ENCODE assay signal across 15 cellular contexts in the genomic region with DNA sequence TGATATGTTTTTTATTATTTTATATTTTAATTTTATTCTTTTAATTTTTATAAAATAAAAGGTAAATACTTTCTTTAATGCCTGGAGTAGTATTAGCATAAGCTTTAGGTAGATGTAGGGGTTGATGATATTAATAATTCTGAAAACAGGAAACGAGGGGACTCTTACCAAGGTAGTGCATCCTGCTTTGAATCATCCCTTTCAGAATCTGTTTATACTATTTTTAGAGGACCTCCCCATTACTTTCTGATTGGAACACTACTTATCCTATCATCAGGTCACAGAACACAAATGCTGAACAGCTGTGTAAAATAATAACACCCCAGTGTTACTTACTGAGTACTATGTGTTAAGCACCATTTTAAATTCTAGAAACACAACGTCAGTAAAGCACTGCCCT. TPM values are rescaled to one million over a fixed set of nuclear protein-coding genes. Genes with fewer than 3 reads are reported as not detected.
DNase-seq lines count a peak whose midpoint lies in the region; ATAC-seq, FAIRE-seq and TF ChIP-seq lines count a peak whose summit lies in the region.
"Had no signal": no experiment of that assay in that cellular context is flagged by ENCODE, and none has a peak within 500 bp of the region (broad histone marks: within the 10 kb centered on the region; RNA-seq: fewer than 3 reads in every experiment).

No MANE protein-coding gene starts in this region.

- intact Hi-C loops in upper lobe of right lung (cut with DNase I) = no loop called here

- no peak for TF ChIP-seq CTCF in upper lobe of right lung (IDR thresholded peaks at IDR 0.05)

- WGBS in small intestine, 3 donors = 50 to 65% (median 52%) methylated on average over 2 of the region's 2 CpGs

- FAIRE-seq in small intestine (lab: Jason Lieb, UNC) = no peak

- H3K27me3 ChIP-seq in upper lobe of right lung (no peaks in the 10 kb centered on the region), small intestine (ENCODE audit: control insufficient read depth in 2 of 2, insufficient read depth in 2 of 2, low read length in 2 of 2) (no peaks in the 10 kb centered on the region)

- H3K4me3 ChIP-seq in upper lobe of right lung (no peak overlapping the region), small intestine (ENCODE audit: low read depth in 1 of 2, low read length in 2 of 2) (no peak overlapping the region)

- H3K27ac ChIP-seq in upper lobe of right lung (no peak overlapping the region), small intestine (ENCODE audit: low read depth in 1 of 2, low read length in 1 of 2) (no peak overlapping the region)
- H3K27ac ChIP-seq: HL-60 had no signal

- DNase-seq in upper lobe of right lung (no peak), A172 (ENCODE audit: low spot score) (no peak), small intestine (no peak)
- DNase-seq in stimulated activated CD4-positive, alpha-beta T cell treated with anti-CD3 and anti-CD28 coated beads, Interleukin-12 subunit alpha, Interleukin-12 subunit beta, amount 100 ng/mL, for 4 hours = no peak
- DNase-seq: activated T-cell treated with anti-CD3 and anti-CD28 coated beads, Interleukin-2, amount 50 U/mL, for 1 hour; C1 segment of cervical spinal cord; caudate nucleus; naive B cell; NCI-H1105 treated with DMSO at 0.1 percent for 48 hours; OCI-M1 had no signal

- peak; percentile 81 for ATAC-seq in GM18505 (IDR thresholded peaks at IDR 0.05; ENCODE audit: unreplicated experiment)
- peak; percentile 72 for ATAC-seq in GM19463 (IDR thresholded peaks at IDR 0.05; ENCODE audit: unreplicated experiment)
- ATAC-seq in HG02884 (IDR thresholded peaks at IDR 0.05; ENCODE audit: unreplicated experiment) = peak; percentile 75
- ATAC-seq in HG03571 (IDR thresholded peaks at IDR 0.05; ENCODE audit: unreplicated experiment) = peak; percentile 68
- no peak for ATAC-seq in upper lobe of right lung

- H3K9me3 ChIP-seq in upper lobe of right lung (no peaks in the 10 kb centered on the region), small intestine (ENCODE audit: control insufficient read depth, low read depth) (no peaks in the 10 kb centered on the region)

- no peak for TF ChIP-seq POLR2A in GM18505 (IDR thresholded peaks at IDR 0.05; ENCODE audit: borderline replicate concordance, extremely low read depth, insufficient read depth, insufficient read length)

- H3K4me1 ChIP-seq in upper lobe of right lung (no peaks in the 10 kb centered on the region), small intestine (ENCODE audit: control insufficient read depth in 2 of 2, insufficient read depth in 1 of 2, low read depth in 1 of 2, low read length in 1 of 2) (no peaks in the 10 kb centered on the region)

- H3K36me3 ChIP-seq in upper lobe of right lung = peaks cover 40% of the 10 kb centered on the region
- peaks cover 2 to 7% of the 10 kb centered on the region in 2 donors for H3K36me3 ChIP-seq in small intestine (ENCODE audit: control insufficient read depth in 2 of 2, insufficient read depth in 2 of 2, low read length in 2 of 2)

RNA-seq across cellular contexts. Expression of a gene that starts 27.3 kb away (rescaled TPM):
- total RNA-seq in upper lobe of right lung = 34.4 TPM
- 14.1 and 54.6 TPM in 2 replicates for total RNA-seq in A172 (2014; rRNA removed; shearing (Covaris generic))
- 10 to 100 TPM in 1 of 3 donors, 1 to 10 TPM in 2; 9.5 to 10.5 (median 9.6) TPM for polyA plus RNA-seq in small intestine
